In genomic region chr4:80113615-80114014, GRCh38 we compare ENCODE assay signal across 19 cellular contexts.
"Had no signal": no experiment of that assay in that cellular context is flagged by ENCODE, and none has a peak within 500 bp of the region (broad histone marks: within the 10 kb centered on the region; RNA-seq: fewer than 3 reads in every experiment).

No MANE protein-coding gene starts in this region.

- H3K9me3 ChIP-seq: colonic mucosa, esophagus squamous epithelium, mucosa of descending colon had no signal

- DNase-seq: colonic mucosa; cortex of kidney; effector CD8-positive, alpha-beta T cell; effector memory CD8-positive, alpha-beta T cell; endodermal cell; erythroblast; esophagus squamous epithelium; foreskin keratinocyte; heart right ventricle; hippocampal formation; left cardiac atrium; left lung; left ventricle myocardium superior; lower lobe of right lung; mesenchymal stem cell; mucosa of descending colon; naive thymus-derived CD4-positive, alpha-beta T cell had no signal

- H3K27me3 ChIP-seq: colonic mucosa, esophagus squamous epithelium, foreskin keratinocyte, gastroesophageal sphincter, heart right ventricle, left lung had no signal

- H3K27ac ChIP-seq: colonic mucosa, epithelial cell of prostate, esophagus squamous epithelium, foreskin keratinocyte, gastroesophageal sphincter, heart right ventricle, left lung, lower lobe of right lung had no signal

- H3K4me1 ChIP-seq: colonic mucosa, esophagus squamous epithelium, gastroesophageal sphincter, heart right ventricle, left lung, lower lobe of right lung had no signal

- H3K36me3 ChIP-seq: colonic mucosa, esophagus squamous epithelium, gastroesophageal sphincter, heart right ventricle, left lung, lower lobe of right lung had no signal

- H3K4me3 ChIP-seq: colonic mucosa, esophagus squamous epithelium, gastroesophageal sphincter, heart right ventricle, left lung, lower lobe of right lung, mucosa of descending colon had no signal
